ENCODE assay signal across 12 cellular contexts in genomic region chr7:133836666-133837065, GRCh38.
"Had no signal": no experiment of that assay in that cellular context is flagged by ENCODE, and none has a peak within 500 bp of the region (broad histone marks: within the 10 kb centered on the region; RNA-seq: fewer than 3 reads in every experiment).

No MANE protein-coding gene starts in this region.

- DNase-seq: activated CD4-positive, alpha-beta T cell treated with anti-CD3 and anti-CD28 coated beads for 48 hours; activated CD8-positive, alpha-beta T cell treated with anti-CD3 and anti-CD28 coated beads, Interleukin-2, amount 10 ng/mL, durations not matched to agents 7 days and 5 days; activated naive CD4-positive, alpha-beta T cell treated with anti-CD3 and anti-CD28 coated beads, Interleukin-2, amount 50 U/mL, for 16 hours; body of pancreas; left ventricle myocardium superior; mesenchymal stem cell; spleen; stimulated activated CD4-positive, alpha-beta T cell treated with anti-CD3 and anti-CD28 coated beads, Interleukin-1b, Interleukin-23, amount 100 ng/mL, for 48 hours; stimulated activated naive CD8-positive, alpha-beta T cell treated with anti-CD3 and anti-CD28 coated beads, Interleukin-15, Interleukin-2, amounts not matched to agents 100 U/mL and 50 U/mL, for 24 hours; upper lobe of left lung had no signal

- H3K4me3 Mint-ChIP-seq: activated CD8-positive, alpha-beta T cell treated with anti-CD3 and anti-CD28 coated beads, Interleukin-2, amount 10 ng/mL, durations not matched to agents 7 days and 5 days; central memory CD8-positive, alpha-beta T cell; natural killer cell treated with Interleukin-12 subunit alpha and Interleukin-12 subunit beta and Interleukin-15 and Interleukin-18, amount 100 ng/mL, for 72 hours had no signal

- H3K27ac Mint-ChIP-seq: activated CD8-positive, alpha-beta T cell treated with anti-CD3 and anti-CD28 coated beads, Interleukin-2, amount 10 ng/mL, durations not matched to agents 7 days and 5 days; natural killer cell treated with Interleukin-12 subunit alpha and Interleukin-12 subunit beta and Interleukin-15 and Interleukin-18, amount 100 ng/mL, for 72 hours had no signal

- H3K27me3 Mint-ChIP-seq: central memory CD8-positive, alpha-beta T cell; natural killer cell treated with Interleukin-12 subunit alpha and Interleukin-12 subunit beta and Interleukin-15 and Interleukin-18, amount 100 ng/mL, for 72 hours had no signal
